1 cellular context compared by ENCODE assay signal in the genomic region with DNA sequence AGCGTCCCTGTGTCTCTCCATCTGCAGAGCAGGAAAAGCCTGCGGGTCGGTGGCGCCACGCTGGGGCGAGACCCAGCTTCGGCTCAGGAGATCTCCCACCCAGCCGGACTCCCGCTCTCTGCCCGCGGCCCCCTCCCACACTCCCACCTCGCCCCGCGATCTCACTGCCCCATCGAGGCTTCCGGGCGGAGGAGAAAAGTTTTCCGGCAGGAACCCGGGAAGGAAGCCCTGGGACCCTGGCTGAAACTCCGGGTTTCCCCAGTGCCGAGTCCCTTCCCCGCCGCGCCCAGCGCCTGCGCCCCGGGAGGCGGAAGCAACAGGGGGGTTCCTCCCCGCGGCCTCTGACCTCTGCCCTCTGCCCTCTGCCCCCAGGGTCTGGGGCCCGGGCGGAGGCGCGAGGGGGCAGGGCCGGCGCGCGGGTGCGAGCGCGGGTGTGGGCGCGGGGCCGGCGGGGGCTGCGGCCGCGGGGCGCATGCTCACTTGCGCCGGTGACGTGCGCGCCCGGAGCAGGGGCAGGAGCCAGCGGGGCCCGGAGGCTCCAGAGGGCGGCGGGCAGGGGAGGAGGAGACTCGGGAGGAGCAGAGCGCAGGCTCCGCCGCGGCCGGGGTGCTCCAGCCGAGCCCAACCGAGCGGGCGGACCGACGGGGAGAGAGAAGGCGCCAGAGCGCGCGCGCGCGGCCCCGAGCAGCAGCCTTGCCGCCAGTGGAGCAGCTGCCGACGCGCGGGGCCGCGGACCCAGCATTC.
TF ChIP-seq lines count a peak whose summit lies in the region.

A gene (plus strand): TSS at position 541 of the 744 bp plus-strand sequence. CDS start 379 bp downstream, outside the sequence.

TF ChIP-seq in HepG2, 621 proteins besides CTCF, POLR2A, EP300 and RAD21 (continued from another document and continues in another):
- TF ChIP-seq GFI1 (CRISPR knock-in tag; IDR thresholded peaks at IDR 0.05; ENCODE audit: borderline replicate concordance) (no peak; the same call in 1 of the 2 replicates), ZNF781 (CRISPR knock-in tag; IDR thresholded peaks at IDR 0.05; ENCODE audit: borderline replicate concordance, not compliant biosample characterization) (peak; percentile 40), PITX1 (CRISPR knock-in tag; IDR thresholded peaks at IDR 0.05) (peak; percentile 59), ZNF792 (CRISPR knock-in tag; IDR thresholded peaks at IDR 0.05) (0 out of 2 replicates have a peak, but pooled peaks have one; percentile 27), ZKSCAN8 (CRISPR knock-in tag; IDR thresholded peaks at IDR 0.05; ENCODE audit: borderline replicate concordance) (0 out of 2 replicates have a peak, but pooled peaks have one; percentile 9), GPN1 (CRISPR knock-in tag; IDR thresholded peaks at IDR 0.05; ENCODE audit: borderline replicate concordance) (no peak), ZNF143 (CRISPR knock-in tag; IDR thresholded peaks at IDR 0.05) (no peak), HOXD1 (CRISPR knock-in tag; IDR thresholded peaks at IDR 0.05) (peak; percentile 60), ZNF468 (CRISPR knock-in tag; IDR thresholded peaks at IDR 0.05) (peak; percentile 21; the same call in 1 of the 2 replicates), ZNF207 (IDR thresholded peaks at IDR 0.05; ENCODE audit: borderline replicate concordance) (no peak), SOX5 (CRISPR knock-in tag; IDR thresholded peaks at IDR 0.05; ENCODE audit: borderline replicate concordance) (peak; percentile 30; the same call in 1 of the 2 replicates), RFX1 (IDR thresholded peaks at IDR 0.05) (no peak), CHCHD3 (CRISPR knock-in tag; IDR thresholded peaks at IDR 0.05) (no peak), ZEB1 (IDR thresholded peaks at IDR 0.05; ENCODE audit: insufficient replicate concordance, low read depth) (no peak), ZNF230 (CRISPR knock-in tag; IDR thresholded peaks at IDR 0.05) (0 out of 2 replicates have a peak, but pooled peaks have one; percentile 29), NCOA1 (CRISPR knock-in tag; IDR thresholded peaks at IDR 0.05) (no peak), HNRNPK (IDR thresholded peaks at IDR 0.05; ENCODE audit: low read depth, low read length, poor library complexity, severe bottlenecking) (no peak), HDAC2 (CRISPR knock-in tag; IDR thresholded peaks at IDR 0.05) (no peak), ZNF747 (CRISPR knock-in tag; IDR thresholded peaks at IDR 0.05; ENCODE audit: borderline replicate concordance) (no peak; the same call in 1 of the 2 replicates), MYC (CRISPR knock-in tag; IDR thresholded peaks at IDR 0.05; ENCODE audit: borderline replicate concordance) (peak; percentile 74), SYNCRIP (IDR thresholded peaks at IDR 0.05; ENCODE audit: insufficient read depth, low read depth, low read length) (no peak), ZNF724P (CRISPR knock-in tag; IDR thresholded peaks at IDR 0.05; ENCODE audit: borderline replicate concordance) (no peak), HNF4G (IDR thresholded peaks at IDR 0.05; ENCODE audit: borderline replicate concordance, low read depth, low read length) (peak; percentile 68), HNF4G (CRISPR knock-in tag; IDR thresholded peaks at IDR 0.05; ENCODE audit: borderline replicate concordance, low read depth) (no peak; the same call in 1 of the 2 replicates), NR2C2 (CRISPR knock-in tag; IDR thresholded peaks at IDR 0.05; ENCODE audit: borderline replicate concordance) (peak; percentile 99), ZNF879 (CRISPR knock-in tag; IDR thresholded peaks at IDR 0.05) (no peak), ZSCAN25 (CRISPR knock-in tag; IDR thresholded peaks at IDR 0.05) (peak; percentile 96), CEBPB (IDR thresholded peaks at IDR 0.05; ENCODE audit: borderline replicate concordance, low read depth, low read length) (no peak), KDM6A (CRISPR knock-in tag; IDR thresholded peaks at IDR 0.05; ENCODE audit: low read depth) (no peak), SMAD9 (CRISPR knock-in tag; IDR thresholded peaks at IDR 0.05) (0 out of 2 replicates have a peak, but pooled peaks have one; percentile 41), SMC3 (IDR thresholded peaks at IDR 0.05; ENCODE audit: low read length) (no peak)
- TF ChIP-seq, protein P1, sequence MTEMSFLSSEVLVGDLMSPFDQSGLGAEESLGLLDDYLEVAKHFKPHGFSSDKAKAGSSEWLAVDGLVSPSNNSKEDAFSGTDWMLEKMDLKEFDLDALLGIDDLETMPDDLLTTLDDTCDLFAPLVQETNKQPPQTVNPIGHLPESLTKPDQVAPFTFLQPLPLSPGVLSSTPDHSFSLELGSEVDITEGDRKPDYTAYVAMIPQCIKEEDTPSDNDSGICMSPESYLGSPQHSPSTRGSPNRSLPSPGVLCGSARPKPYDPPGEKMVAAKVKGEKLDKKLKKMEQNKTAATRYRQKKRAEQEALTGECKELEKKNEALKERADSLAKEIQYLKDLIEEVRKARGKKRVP (CRISPR knock-in tag; IDR thresholded peaks at IDR 0.05) = no peak; a peak in 1 of 4 replicates
- TF ChIP-seq, protein P2, sequence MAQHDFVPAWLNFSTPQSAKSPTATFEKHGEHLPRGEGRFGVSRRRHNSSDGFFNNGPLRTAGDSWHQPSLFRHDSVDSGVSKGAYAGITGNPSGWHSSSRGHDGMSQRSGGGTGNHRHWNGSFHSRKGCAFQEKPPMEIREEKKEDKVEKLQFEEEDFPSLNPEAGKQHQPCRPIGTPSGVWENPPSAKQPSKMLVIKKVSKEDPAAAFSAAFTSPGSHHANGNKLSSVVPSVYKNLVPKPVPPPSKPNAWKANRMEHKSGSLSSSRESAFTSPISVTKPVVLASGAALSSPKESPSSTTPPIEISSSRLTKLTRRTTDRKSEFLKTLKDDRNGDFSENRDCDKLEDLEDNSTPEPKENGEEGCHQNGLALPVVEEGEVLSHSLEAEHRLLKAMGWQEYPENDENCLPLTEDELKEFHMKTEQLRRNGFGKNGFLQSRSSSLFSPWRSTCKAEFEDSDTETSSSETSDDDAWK (CRISPR knock-in tag; IDR thresholded peaks at IDR 0.05) = no peak
- TF ChIP-seq, protein P3, sequence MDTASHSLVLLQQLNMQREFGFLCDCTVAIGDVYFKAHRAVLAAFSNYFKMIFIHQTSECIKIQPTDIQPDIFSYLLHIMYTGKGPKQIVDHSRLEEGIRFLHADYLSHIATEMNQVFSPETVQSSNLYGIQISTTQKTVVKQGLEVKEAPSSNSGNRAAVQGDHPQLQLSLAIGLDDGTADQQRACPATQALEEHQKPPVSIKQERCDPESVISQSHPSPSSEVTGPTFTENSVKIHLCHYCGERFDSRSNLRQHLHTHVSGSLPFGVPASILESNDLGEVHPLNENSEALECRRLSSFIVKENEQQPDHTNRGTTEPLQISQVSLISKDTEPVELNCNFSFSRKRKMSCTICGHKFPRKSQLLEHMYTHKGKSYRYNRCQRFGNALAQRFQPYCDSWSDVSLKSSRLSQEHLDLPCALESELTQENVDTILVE (CRISPR knock-in tag; IDR thresholded peaks at IDR 0.05) = peak; percentile 71; the same call in 1 of the 2 replicates
- TF ChIP-seq, protein P4, sequence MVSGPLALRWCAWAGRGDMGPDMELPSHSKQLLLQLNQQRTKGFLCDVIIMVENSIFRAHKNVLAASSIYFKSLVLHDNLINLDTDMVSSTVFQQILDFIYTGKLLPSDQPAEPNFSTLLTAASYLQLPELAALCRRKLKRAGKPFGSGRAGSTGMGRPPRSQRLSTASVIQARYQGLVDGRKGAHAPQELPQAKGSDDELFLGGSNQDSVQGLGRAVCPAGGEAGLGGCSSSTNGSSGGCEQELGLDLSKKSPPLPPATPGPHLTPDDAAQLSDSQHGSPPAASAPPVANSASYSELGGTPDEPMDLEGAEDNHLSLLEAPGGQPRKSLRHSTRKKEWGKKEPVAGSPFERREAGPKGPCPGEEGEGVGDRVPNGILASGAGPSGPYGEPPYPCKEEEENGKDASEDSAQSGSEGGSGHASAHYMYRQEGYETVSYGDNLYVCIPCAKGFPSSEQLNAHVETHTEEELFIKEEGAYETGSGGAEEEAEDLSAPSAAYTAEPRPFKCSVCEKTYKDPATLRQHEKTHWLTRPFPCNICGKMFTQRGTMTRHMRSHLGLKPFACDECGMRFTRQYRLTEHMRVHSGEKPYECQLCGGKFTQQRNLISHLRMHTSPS (CRISPR knock-in tag; IDR thresholded peaks at IDR 0.05; ENCODE audit: low read depth) = no peak
- TF ChIP-seq, protein P5, sequence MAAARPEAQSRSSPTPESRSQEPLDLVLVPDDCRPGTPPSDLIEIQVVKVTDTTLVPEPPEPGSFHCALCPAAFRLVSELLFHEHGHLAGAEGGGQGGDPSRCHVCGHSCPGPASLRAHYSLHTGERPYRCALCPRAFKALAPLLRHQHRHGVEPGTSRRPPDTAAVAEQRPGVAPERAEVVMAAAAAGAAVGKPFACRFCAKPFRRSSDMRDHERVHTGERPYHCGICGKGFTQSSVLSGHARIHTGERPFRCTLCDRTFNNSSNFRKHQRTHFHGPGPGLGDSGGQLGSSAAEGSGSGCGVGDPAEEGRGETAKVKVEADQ (CRISPR knock-in tag; IDR thresholded peaks at IDR 0.05; ENCODE audit: borderline replicate concordance) = no peak
- TF ChIP-seq, protein P6, sequence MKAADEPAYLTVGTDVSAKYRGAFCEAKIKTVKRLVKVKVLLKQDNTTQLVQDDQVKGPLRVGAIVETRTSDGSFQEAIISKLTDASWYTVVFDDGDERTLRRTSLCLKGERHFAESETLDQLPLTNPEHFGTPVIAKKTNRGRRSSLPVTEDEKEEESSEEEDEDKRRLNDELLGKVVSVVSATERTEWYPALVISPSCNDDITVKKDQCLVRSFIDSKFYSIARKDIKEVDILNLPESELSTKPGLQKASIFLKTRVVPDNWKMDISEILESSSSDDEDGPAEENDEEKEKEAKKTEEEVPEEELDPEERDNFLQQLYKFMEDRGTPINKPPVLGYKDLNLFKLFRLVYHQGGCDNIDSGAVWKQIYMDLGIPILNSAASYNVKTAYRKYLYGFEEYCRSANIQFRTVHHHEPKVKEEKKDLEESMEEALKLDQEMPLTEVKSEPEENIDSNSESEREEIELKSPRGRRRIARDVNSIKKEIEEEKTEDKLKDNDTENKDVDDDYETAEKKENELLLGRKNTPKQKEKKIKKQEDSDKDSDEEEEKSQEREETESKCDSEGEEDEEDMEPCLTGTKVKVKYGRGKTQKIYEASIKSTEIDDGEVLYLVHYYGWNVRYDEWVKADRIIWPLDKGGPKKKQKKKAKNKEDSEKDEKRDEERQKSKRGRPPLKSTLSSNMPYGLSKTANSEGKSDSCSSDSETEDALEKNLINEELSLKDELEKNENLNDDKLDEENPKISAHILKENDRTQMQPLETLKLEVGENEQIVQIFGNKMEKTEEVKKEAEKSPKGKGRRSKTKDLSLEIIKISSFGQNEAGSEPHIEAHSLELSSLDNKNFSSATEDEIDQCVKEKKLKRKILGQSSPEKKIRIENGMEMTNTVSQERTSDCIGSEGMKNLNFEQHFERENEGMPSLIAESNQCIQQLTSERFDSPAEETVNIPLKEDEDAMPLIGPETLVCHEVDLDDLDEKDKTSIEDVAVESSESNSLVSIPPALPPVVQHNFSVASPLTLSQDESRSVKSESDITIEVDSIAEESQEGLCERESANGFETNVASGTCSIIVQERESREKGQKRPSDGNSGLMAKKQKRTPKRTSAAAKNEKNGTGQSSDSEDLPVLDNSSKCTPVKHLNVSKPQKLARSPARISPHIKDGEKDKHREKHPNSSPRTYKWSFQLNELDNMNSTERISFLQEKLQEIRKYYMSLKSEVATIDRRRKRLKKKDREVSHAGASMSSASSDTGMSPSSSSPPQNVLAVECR (CRISPR knock-in tag; IDR thresholded peaks at IDR 0.05; ENCODE audit: borderline replicate concordance) = peak; percentile 80
- TF ChIP-seq, protein P7, sequence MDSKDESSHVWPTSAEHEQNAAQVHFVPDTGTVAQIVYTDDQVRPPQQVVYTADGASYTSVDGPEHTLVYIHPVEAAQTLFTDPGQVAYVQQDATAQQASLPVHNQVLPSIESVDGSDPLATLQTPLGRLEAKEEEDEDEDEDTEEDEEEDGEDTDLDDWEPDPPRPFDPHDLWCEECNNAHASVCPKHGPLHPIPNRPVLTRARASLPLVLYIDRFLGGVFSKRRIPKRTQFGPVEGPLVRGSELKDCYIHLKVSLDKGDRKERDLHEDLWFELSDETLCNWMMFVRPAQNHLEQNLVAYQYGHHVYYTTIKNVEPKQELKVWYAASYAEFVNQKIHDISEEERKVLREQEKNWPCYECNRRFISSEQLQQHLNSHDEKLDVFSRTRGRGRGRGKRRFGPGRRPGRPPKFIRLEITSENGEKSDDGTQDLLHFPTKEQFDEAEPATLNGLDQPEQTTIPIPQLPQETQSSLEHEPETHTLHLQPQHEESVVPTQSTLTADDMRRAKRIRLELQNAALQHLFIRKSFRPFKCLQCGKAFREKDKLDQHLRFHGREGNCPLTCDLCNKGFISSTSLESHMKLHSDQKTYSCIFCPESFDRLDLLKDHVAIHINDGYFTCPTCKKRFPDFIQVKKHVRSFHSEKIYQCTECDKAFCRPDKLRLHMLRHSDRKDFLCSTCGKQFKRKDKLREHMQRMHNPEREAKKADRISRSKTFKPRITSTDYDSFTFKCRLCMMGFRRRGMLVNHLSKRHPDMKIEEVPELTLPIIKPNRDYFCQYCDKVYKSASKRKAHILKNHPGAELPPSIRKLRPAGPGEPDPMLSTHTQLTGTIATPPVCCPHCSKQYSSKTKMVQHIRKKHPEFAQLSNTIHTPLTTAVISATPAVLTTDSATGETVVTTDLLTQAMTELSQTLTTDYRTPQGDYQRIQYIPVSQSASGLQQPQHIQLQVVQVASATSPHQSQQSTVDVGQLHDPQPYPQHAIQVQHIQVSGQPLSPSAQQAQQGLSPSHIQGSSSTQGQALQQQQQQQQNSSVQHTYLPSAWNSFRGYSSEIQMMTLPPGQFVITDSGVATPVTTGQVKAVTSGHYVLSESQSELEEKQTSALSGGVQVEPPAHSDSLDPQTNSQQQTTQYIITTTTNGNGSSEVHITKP (CRISPR knock-in tag; IDR thresholded peaks at IDR 0.05; ENCODE audit: low read depth) = no peak
- TF ChIP-seq, protein P8, sequence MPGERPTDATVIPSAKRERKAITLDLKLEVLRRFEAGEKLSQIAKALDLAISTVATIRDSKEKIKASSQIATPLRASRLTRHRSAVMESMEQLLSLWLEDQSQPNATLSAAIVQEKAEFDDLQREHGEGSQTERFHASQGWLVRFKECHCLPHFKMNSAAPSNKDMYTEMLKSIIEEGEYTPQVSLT (CRISPR knock-in tag; IDR thresholded peaks at IDR 0.05; ENCODE audit: borderline replicate concordance, low read depth) = no peak; the same call in 1 of the 2 replicates
